Comparison of ENCODE assay signal across 1 cellular context in the genomic region with DNA sequence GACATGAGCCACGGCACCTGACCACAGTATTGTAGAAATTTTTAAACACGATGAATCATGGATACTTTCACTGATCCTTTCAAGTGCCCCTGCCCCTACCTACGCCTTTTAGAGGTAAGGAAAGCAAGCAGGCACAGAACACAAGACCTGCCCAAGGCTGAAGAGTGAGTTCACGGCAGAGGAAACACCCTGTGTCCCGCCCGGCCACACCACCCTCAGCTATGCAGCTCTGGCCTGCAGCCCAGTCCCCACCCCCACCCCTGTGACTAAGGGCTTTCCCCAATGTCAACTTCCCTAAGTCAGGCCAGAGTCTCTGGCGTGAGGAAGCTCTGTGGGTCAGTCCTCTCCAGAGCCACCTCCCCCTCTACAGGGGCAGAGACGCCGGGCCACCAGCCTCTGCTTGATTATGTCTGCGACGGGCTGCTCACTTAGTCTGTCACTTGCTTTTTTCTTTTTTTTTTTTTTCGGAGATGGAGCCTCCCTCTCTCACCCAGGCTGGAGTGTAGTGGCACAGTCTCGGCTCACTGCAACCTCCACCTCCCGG.
TF ChIP-seq lines count a peak whose summit lies in the region.

No MANE protein-coding gene starts in this region.

TF ChIP-seq in K562, 482 proteins besides CTCF, POLR2A, EP300 and RAD21 (continued from another document and continues in another):
- TF ChIP-seq, protein P1, sequence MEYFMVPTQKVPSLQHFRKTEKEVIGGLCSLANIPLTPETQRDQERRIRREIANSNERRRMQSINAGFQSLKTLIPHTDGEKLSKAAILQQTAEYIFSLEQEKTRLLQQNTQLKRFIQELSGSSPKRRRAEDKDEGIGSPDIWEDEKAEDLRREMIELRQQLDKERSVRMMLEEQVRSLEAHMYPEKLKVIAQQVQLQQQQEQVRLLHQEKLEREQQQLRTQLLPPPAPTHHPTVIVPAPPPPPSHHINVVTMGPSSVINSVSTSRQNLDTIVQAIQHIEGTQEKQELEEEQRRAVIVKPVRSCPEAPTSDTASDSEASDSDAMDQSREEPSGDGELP (CRISPR knock-in tag; IDR thresholded peaks at IDR 0.05; ENCODE audit: borderline replicate concordance): peak; percentile 65; the same call in 1 of the 2 replicates
- peak; percentile 73 to 81; a peak in 3 of 4 replicates for TF ChIP-seq TRIM24 (IDR thresholded peaks at IDR 0.05)
- TF ChIP-seq TEAD4 (IDR thresholded peaks at IDR 0.05; ENCODE audit: low read length): peak; percentile 94
- TF ChIP-seq TEAD4 (CRISPR knock-in tag; IDR thresholded peaks at IDR 0.05; ENCODE audit: borderline replicate concordance): peak; percentile 92; the same call in 1 of the 2 replicates
- TF ChIP-seq, protein P2, sequence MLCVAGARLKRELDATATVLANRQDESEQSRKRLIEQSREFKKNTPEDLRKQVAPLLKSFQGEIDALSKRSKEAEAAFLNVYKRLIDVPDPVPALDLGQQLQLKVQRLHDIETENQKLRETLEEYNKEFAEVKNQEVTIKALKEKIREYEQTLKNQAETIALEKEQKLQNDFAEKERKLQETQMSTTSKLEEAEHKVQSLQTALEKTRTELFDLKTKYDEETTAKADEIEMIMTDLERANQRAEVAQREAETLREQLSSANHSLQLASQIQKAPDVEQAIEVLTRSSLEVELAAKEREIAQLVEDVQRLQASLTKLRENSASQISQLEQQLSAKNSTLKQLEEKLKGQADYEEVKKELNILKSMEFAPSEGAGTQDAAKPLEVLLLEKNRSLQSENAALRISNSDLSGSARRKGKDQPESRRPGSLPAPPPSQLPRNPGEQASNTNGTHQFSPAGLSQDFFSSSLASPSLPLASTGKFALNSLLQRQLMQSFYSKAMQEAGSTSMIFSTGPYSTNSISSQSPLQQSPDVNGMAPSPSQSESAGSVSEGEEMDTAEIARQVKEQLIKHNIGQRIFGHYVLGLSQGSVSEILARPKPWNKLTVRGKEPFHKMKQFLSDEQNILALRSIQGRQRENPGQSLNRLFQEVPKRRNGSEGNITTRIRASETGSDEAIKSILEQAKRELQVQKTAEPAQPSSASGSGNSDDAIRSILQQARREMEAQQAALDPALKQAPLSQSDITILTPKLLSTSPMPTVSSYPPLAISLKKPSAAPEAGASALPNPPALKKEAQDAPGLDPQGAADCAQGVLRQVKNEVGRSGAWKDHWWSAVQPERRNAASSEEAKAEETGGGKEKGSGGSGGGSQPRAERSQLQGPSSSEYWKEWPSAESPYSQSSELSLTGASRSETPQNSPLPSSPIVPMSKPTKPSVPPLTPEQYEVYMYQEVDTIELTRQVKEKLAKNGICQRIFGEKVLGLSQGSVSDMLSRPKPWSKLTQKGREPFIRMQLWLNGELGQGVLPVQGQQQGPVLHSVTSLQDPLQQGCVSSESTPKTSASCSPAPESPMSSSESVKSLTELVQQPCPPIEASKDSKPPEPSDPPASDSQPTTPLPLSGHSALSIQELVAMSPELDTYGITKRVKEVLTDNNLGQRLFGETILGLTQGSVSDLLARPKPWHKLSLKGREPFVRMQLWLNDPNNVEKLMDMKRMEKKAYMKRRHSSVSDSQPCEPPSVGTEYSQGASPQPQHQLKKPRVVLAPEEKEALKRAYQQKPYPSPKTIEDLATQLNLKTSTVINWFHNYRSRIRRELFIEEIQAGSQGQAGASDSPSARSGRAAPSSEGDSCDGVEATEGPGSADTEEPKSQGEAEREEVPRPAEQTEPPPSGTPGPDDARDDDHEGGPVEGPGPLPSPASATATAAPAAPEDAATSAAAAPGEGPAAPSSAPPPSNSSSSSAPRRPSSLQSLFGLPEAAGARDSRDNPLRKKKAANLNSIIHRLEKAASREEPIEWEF (CRISPR knock-in tag; IDR thresholded peaks at IDR 0.05): no peak
- TF ChIP-seq KHSRP (IDR thresholded peaks at IDR 0.05): no peak
- TF ChIP-seq POLR2G (IDR thresholded peaks at IDR 0.05; ENCODE audit: low read depth, low read length): peak; percentile 64
- TF ChIP-seq SETDB1 (IDR thresholded peaks at IDR 0.05; ENCODE audit: low read length): no peak
- peak; percentile 20 for TF ChIP-seq POLR2B (IDR thresholded peaks at IDR 0.05; ENCODE audit: low read depth, partially characterized antibody)
- peak; percentile 78 for TF ChIP-seq ARID1B (IDR thresholded peaks at IDR 0.05)
- peak; percentile 62; the same call in 1 of the 2 replicates for TF ChIP-seq CXXC5 (CRISPR knock-in tag; IDR thresholded peaks at IDR 0.05)
- TF ChIP-seq CHD2 (IDR thresholded peaks at IDR 0.05; ENCODE audit: low read depth, low read length): peak; percentile 59; the same call in 1 of the 2 replicates
- TF ChIP-seq NFE2 (IDR thresholded peaks at IDR 0.05; ENCODE audit: low read depth): peak; percentile 98
- TF ChIP-seq, protein P3, sequence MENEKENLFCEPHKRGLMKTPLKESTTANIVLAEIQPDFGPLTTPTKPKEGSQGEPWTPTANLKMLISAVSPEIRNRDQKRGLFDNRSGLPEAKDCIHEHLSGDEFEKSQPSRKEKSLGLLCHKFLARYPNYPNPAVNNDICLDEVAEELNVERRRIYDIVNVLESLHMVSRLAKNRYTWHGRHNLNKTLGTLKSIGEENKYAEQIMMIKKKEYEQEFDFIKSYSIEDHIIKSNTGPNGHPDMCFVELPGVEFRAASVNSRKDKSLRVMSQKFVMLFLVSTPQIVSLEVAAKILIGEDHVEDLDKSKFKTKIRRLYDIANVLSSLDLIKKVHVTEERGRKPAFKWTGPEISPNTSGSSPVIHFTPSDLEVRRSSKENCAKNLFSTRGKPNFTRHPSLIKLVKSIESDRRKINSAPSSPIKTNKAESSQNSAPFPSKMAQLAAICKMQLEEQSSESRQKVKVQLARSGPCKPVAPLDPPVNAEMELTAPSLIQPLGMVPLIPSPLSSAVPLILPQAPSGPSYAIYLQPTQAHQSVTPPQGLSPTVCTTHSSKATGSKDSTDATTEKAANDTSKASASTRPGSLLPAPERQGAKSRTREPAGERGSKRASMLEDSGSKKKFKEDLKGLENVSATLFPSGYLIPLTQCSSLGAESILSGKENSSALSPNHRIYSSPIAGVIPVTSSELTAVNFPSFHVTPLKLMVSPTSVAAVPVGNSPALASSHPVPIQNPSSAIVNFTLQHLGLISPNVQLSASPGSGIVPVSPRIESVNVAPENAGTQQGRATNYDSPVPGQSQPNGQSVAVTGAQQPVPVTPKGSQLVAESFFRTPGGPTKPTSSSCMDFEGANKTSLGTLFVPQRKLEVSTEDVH (IDR thresholded peaks at IDR 0.05; ENCODE audit: low read depth, partially characterized antibody): no peak
- TF ChIP-seq TEAD2 (tag; IDR thresholded peaks at IDR 0.05): peak; percentile 74; the same call in 1 of the 2 replicates
- TF ChIP-seq, protein P4, sequence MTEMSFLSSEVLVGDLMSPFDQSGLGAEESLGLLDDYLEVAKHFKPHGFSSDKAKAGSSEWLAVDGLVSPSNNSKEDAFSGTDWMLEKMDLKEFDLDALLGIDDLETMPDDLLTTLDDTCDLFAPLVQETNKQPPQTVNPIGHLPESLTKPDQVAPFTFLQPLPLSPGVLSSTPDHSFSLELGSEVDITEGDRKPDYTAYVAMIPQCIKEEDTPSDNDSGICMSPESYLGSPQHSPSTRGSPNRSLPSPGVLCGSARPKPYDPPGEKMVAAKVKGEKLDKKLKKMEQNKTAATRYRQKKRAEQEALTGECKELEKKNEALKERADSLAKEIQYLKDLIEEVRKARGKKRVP (CRISPR knock-in tag; IDR thresholded peaks at IDR 0.05): no peak
- peak; percentile 22; the same call in 1 of the 2 replicates for TF ChIP-seq PML (IDR thresholded peaks at IDR 0.05; ENCODE audit: low read length)
- TF ChIP-seq CC2D1A (IDR thresholded peaks at IDR 0.05): peak; percentile 56; the same call in 1 of the 2 replicates
- peak; percentile 80 for TF ChIP-seq MAFK (IDR thresholded peaks at IDR 0.05; ENCODE audit: low read length)
- 0 out of 4 replicates have a peak, but pooled peaks of 1 of the 2 experiments have one; percentile 64 for TF ChIP-seq HDAC1 (IDR thresholded peaks at IDR 0.05)
- peak; percentile 56 for TF ChIP-seq L3MBTL2 (IDR thresholded peaks at IDR 0.05)
- TF ChIP-seq LARP7 (IDR thresholded peaks at IDR 0.05): 0 out of 2 replicates have a peak, but pooled peaks have one; percentile 36
- TF ChIP-seq NRF1 (conservative IDR thresholded peaks at IDR 0.05 in 1 of 2, IDR thresholded peaks at IDR 0.05 in 1 of 2): peak; percentile 48 to 53; a peak in 3 of 4 replicates
- peak in 1 of 2 experiments; percentile 73; a peak in 1 of 4 replicates for TF ChIP-seq FOXA3 (CRISPR knock-in tag; conservative IDR thresholded peaks at IDR 0.05 in 1 of 2, IDR thresholded peaks at IDR 0.05 in 1 of 2)
- TF ChIP-seq, protein P5, sequence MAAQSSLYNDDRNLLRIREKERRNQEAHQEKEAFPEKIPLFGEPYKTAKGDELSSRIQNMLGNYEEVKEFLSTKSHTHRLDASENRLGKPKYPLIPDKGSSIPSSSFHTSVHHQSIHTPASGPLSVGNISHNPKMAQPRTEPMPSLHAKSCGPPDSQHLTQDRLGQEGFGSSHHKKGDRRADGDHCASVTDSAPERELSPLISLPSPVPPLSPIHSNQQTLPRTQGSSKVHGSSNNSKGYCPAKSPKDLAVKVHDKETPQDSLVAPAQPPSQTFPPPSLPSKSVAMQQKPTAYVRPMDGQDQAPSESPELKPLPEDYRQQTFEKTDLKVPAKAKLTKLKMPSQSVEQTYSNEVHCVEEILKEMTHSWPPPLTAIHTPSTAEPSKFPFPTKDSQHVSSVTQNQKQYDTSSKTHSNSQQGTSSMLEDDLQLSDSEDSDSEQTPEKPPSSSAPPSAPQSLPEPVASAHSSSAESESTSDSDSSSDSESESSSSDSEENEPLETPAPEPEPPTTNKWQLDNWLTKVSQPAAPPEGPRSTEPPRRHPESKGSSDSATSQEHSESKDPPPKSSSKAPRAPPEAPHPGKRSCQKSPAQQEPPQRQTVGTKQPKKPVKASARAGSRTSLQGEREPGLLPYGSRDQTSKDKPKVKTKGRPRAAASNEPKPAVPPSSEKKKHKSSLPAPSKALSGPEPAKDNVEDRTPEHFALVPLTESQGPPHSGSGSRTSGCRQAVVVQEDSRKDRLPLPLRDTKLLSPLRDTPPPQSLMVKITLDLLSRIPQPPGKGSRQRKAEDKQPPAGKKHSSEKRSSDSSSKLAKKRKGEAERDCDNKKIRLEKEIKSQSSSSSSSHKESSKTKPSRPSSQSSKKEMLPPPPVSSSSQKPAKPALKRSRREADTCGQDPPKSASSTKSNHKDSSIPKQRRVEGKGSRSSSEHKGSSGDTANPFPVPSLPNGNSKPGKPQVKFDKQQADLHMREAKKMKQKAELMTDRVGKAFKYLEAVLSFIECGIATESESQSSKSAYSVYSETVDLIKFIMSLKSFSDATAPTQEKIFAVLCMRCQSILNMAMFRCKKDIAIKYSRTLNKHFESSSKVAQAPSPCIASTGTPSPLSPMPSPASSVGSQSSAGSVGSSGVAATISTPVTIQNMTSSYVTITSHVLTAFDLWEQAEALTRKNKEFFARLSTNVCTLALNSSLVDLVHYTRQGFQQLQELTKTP (IDR thresholded peaks at IDR 0.05; ENCODE audit: low read depth in 1 of 2, partially characterized antibody in 2 of 2): peak in 1 of 2 experiments; percentile 47
- TF ChIP-seq CBFA2T3 (IDR thresholded peaks at IDR 0.05): peak; percentile 58
- TF ChIP-seq MXI1 (IDR thresholded peaks at IDR 0.05; ENCODE audit: low read depth, low read length): no peak
- peak; percentile 71 for TF ChIP-seq ZBTB7A (IDR thresholded peaks at IDR 0.05; ENCODE audit: borderline replicate concordance, control insufficient read depth, low read depth, low read length)
- no peak for TF ChIP-seq ZFP36 (IDR thresholded peaks at IDR 0.05; ENCODE audit: low read depth, low read length, partially characterized antibody)
- TF ChIP-seq, protein P6, sequence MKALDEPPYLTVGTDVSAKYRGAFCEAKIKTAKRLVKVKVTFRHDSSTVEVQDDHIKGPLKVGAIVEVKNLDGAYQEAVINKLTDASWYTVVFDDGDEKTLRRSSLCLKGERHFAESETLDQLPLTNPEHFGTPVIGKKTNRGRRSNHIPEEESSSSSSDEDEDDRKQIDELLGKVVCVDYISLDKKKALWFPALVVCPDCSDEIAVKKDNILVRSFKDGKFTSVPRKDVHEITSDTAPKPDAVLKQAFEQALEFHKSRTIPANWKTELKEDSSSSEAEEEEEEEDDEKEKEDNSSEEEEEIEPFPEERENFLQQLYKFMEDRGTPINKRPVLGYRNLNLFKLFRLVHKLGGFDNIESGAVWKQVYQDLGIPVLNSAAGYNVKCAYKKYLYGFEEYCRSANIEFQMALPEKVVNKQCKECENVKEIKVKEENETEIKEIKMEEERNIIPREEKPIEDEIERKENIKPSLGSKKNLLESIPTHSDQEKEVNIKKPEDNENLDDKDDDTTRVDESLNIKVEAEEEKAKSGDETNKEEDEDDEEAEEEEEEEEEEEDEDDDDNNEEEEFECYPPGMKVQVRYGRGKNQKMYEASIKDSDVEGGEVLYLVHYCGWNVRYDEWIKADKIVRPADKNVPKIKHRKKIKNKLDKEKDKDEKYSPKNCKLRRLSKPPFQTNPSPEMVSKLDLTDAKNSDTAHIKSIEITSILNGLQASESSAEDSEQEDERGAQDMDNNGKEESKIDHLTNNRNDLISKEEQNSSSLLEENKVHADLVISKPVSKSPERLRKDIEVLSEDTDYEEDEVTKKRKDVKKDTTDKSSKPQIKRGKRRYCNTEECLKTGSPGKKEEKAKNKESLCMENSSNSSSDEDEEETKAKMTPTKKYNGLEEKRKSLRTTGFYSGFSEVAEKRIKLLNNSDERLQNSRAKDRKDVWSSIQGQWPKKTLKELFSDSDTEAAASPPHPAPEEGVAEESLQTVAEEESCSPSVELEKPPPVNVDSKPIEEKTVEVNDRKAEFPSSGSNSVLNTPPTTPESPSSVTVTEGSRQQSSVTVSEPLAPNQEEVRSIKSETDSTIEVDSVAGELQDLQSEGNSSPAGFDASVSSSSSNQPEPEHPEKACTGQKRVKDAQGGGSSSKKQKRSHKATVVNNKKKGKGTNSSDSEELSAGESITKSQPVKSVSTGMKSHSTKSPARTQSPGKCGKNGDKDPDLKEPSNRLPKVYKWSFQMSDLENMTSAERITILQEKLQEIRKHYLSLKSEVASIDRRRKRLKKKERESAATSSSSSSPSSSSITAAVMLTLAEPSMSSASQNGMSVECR (CRISPR knock-in tag; IDR thresholded peaks at IDR 0.05): no peak
- no peak for TF ChIP-seq ILF3 (IDR thresholded peaks at IDR 0.05; ENCODE audit: borderline replicate concordance)
- peak; percentile 56; the same call in 1 of the 2 replicates for TF ChIP-seq RB1 (IDR thresholded peaks at IDR 0.05; ENCODE audit: low read depth)
- TF ChIP-seq ZNF165 (CRISPR knock-in tag; IDR thresholded peaks at IDR 0.05; ENCODE audit: borderline replicate concordance): no peak
- TF ChIP-seq RBFOX2 (IDR thresholded peaks at IDR 0.05; ENCODE audit: low read depth, low read length): peak; percentile 68
- no peak for TF ChIP-seq SNIP1 (IDR thresholded peaks at IDR 0.05; ENCODE audit: low read depth)
- TF ChIP-seq RCOR1 (IDR thresholded peaks at IDR 0.05; ENCODE audit: borderline replicate concordance in 1 of 2, low read depth in 2 of 2, low read length in 2 of 2): peak in 1 of 2 experiments; percentile 77; a peak in 2 of 4 replicates
- peak; percentile 72 for TF ChIP-seq ZNF644 (tag; IDR thresholded peaks at IDR 0.05; ENCODE audit: low read depth)
- peak; percentile 66 for TF ChIP-seq HMGN3 (IDR thresholded peaks at IDR 0.05; ENCODE audit: borderline replicate concordance, extremely low read depth, insufficient read length, low read depth, low read length)
- TF ChIP-seq, protein P7, sequence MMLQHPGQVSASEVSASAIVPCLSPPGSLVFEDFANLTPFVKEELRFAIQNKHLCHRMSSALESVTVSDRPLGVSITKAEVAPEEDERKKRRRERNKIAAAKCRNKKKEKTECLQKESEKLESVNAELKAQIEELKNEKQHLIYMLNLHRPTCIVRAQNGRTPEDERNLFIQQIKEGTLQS (IDR thresholded peaks at IDR 0.05): peak; percentile 34; the same call in 1 of the 2 replicates
- TF ChIP-seq, protein P7 (CRISPR knock-in tag; conservative IDR thresholded peaks at IDR 0.05): no peak
- peak; percentile 78 for TF ChIP-seq FOSL1 (tag; conservative IDR thresholded peaks at IDR 0.05)
- peak; percentile 77 for TF ChIP-seq SOX6 (IDR thresholded peaks at IDR 0.05)
